ENCODE assay signal across 12 cellular contexts in genomic region chr22:24140357-24140756, GRCh38. TPM values are rescaled to one million over a fixed set of nuclear protein-coding genes. Genes with fewer than 3 reads are reported as not detected.
A peak's percentile ranks its signal among the peaks of the same experiment; 100 is the strongest.
DNase-seq lines count a peak whose midpoint lies in the region; ATAC-seq, FAIRE-seq and TF ChIP-seq lines count a peak whose summit lies in the region.
"Had no signal": no experiment of that assay in that cellular context is flagged by ENCODE, and none has a peak within 500 bp of the region (broad histone marks: within the 10 kb centered on the region; RNA-seq: fewer than 3 reads in every experiment).

No MANE protein-coding gene starts in this region.

- H3K27me3 ChIP-seq in layer of hippocampus (ENCODE audit: control insufficient read depth, insufficient read depth, low read length): no peaks in the 10 kb centered on the region
- H3K27me3 ChIP-seq in tibial artery: no peaks in the 10 kb centered on the region

- POLR2A ChIA-PET in activated CD8-positive, alpha-beta T cell treated with anti-CD3 and anti-CD28 coated beads, Interleukin-2, amount 10 ng/mL, durations not matched to agents 7 days and 5 days (lab: Charles Lee): interaction anchor here (0.8 to 1.9 kb wide), 3 partner anchors 11 to 17 kb away, joined by 3 to 14 read pairs (median 3); no protein-coding TSS in a partner anchor
- POLR2A ChIA-PET in activated CD8-positive, alpha-beta T cell treated with anti-CD3 and anti-CD28 coated beads for 36 hours (lab: Charles Lee): interaction anchor here (1.2 to 2.2 kb wide), 3 partner anchors 13 to 17 kb away, joined by 5 to 10 read pairs (median 5); no protein-coding TSS in a partner anchor

- no peak for ATAC-seq in activated CD8-positive, alpha-beta T cell treated with anti-CD3 and anti-CD28 coated beads, Interleukin-2, amount 10 ng/mL, durations not matched to agents 7 days and 5 days
- ATAC-seq in activated CD8-positive, alpha-beta T cell treated with anti-CD3 and anti-CD28 coated beads for 36 hours: no peak
- ATAC-seq in GM18517 (IDR thresholded peaks at IDR 0.05; ENCODE audit: unreplicated experiment): no peak
- ATAC-seq: activated CD4-positive, CD25-positive, alpha-beta regulatory T cell treated with anti-CD3 and anti-CD28 coated beads, Interleukin-2, amount 50 U/mL, for 24 hours had no signal

- CTCF ChIA-PET in activated CD8-positive, alpha-beta T cell treated with anti-CD3 and anti-CD28 coated beads, Interleukin-2, amount 10 ng/mL, durations not matched to agents 7 days and 5 days (lab: Charles Lee): interaction anchor here (0.9 to 3.4 kb wide), 2 partner anchors 17 to 35 kb away, joined by 3 to 32 read pairs; no protein-coding TSS in a partner anchor
- CTCF ChIA-PET in activated CD8-positive, alpha-beta T cell treated with anti-CD3 and anti-CD28 coated beads for 36 hours (lab: Charles Lee): interaction anchor here (0.7 to 9.5 kb wide), 4 partner anchors 15 to 246 kb away, joined by 3 to 83 read pairs (median 4); partner anchors contain the start of gene MIF

- peaks cover 0 to 7% (median 0%) of the 10 kb centered on the region in 3 donors for H3K36me3 ChIP-seq in tibial artery

- peak overlapping the region; percentile 21 for H3K27ac Mint-ChIP-seq in activated CD8-positive, alpha-beta T cell treated with anti-CD3 and anti-CD28 coated beads, Interleukin-2, amount 10 ng/mL, durations not matched to agents 7 days and 5 days
- H3K27ac Mint-ChIP-seq in activated CD8-positive, alpha-beta T cell treated with anti-CD3 and anti-CD28 coated beads for 36 hours: no peak overlapping the region
- H3K27ac Mint-ChIP-seq: type B pancreatic cell had no signal

- H3K4me3 Mint-ChIP-seq in activated CD8-positive, alpha-beta T cell treated with anti-CD3 and anti-CD28 coated beads, Interleukin-2, amount 10 ng/mL, durations not matched to agents 7 days and 5 days: no peak overlapping the region
- H3K4me3 Mint-ChIP-seq in activated CD8-positive, alpha-beta T cell treated with anti-CD3 and anti-CD28 coated beads for 36 hours: no peak overlapping the region
- H3K4me3 Mint-ChIP-seq: type B pancreatic cell had no signal

- peaks cover 6 to 76% (median 62%) of the 10 kb centered on the region in 4 donors for H3K4me1 ChIP-seq in tibial artery

- no peaks in the 10 kb centered on the region for H3K9me3 Mint-ChIP-seq in activated CD8-positive, alpha-beta T cell treated with anti-CD3 and anti-CD28 coated beads, Interleukin-2, amount 10 ng/mL, durations not matched to agents 7 days and 5 days (ENCODE audit: insufficient read depth)
- no peaks in the 10 kb centered on the region for H3K9me3 Mint-ChIP-seq in activated CD8-positive, alpha-beta T cell treated with anti-CD3 and anti-CD28 coated beads for 36 hours
- H3K9me3 Mint-ChIP-seq: type B pancreatic cell had no signal

- no peaks in the 10 kb centered on the region for H3K27me3 Mint-ChIP-seq in activated CD8-positive, alpha-beta T cell treated with anti-CD3 and anti-CD28 coated beads, Interleukin-2, amount 10 ng/mL, durations not matched to agents 7 days and 5 days (ENCODE audit: low read depth)
- H3K27me3 Mint-ChIP-seq in activated CD8-positive, alpha-beta T cell treated with anti-CD3 and anti-CD28 coated beads for 36 hours: no peaks in the 10 kb centered on the region
- H3K27me3 Mint-ChIP-seq: type B pancreatic cell had no signal

- no peaks in the 10 kb centered on the region for H3K9me3 ChIP-seq in tibial artery
- H3K9me3 ChIP-seq: A549 had no signal

- no peak overlapping the region for H3K4me3 ChIP-seq in tibial artery
- H3K4me3 ChIP-seq: A549 had no signal

- H3K4me1 Mint-ChIP-seq in activated CD8-positive, alpha-beta T cell treated with anti-CD3 and anti-CD28 coated beads, Interleukin-2, amount 10 ng/mL, durations not matched to agents 7 days and 5 days (ENCODE audit: low read depth): peaks cover 66% of the 10 kb centered on the region
- H3K4me1 Mint-ChIP-seq in activated CD8-positive, alpha-beta T cell treated with anti-CD3 and anti-CD28 coated beads for 36 hours (ENCODE audit: low read depth): peaks cover 66% of the 10 kb centered on the region

- peaks cover 56% of the 10 kb centered on the region for H3K36me3 Mint-ChIP-seq in activated CD8-positive, alpha-beta T cell treated with anti-CD3 and anti-CD28 coated beads, Interleukin-2, amount 10 ng/mL, durations not matched to agents 7 days and 5 days (ENCODE audit: low read depth)
- peaks cover 34% of the 10 kb centered on the region for H3K36me3 Mint-ChIP-seq in activated CD8-positive, alpha-beta T cell treated with anti-CD3 and anti-CD28 coated beads for 36 hours (ENCODE audit: low read depth)

- no peak for DNase-seq in activated CD8-positive, alpha-beta T cell treated with anti-CD3 and anti-CD28 coated beads, Interleukin-2, amount 10 ng/mL, durations not matched to agents 7 days and 5 days
- DNase-seq in activated CD8-positive, alpha-beta T cell treated with anti-CD3 and anti-CD28 coated beads for 36 hours: no peak
- peak; percentile 43 for DNase-seq in UCSD-AML1 (lab: John Stamatoyannopoulos, UW; ENCODE audit: unreplicated experiment)
- DNase-seq in tibial artery: peak in 1 of 2 donors; percentile 81
- no peak for DNase-seq in T-helper 1 cell
- DNase-seq in HTR-8/SVneo (ENCODE audit: insufficient read length, low spot score): no peak
- DNase-seq: NCI-H1436 treated with DMSO at 0.1 percent for 48 hours had no signal

- no peak for FAIRE-seq in HTR-8/SVneo (lab: Jason Lieb, UNC)
- FAIRE-seq: A549 had no signal

- H3K27ac ChIP-seq in layer of hippocampus (ENCODE audit: low read depth, low read length) (peak overlapping the region; percentile 95), tibial artery (peak overlapping the region; percentile 83 to 87)
- H3K27ac ChIP-seq: A549 had no signal

- TF ChIP-seq CTCF in activated CD8-positive, alpha-beta T cell treated with anti-CD3 and anti-CD28 coated beads for 36 hours (IDR thresholded peaks at IDR 0.05): no peak
- no peak for TF ChIP-seq CTCF in tibial artery (IDR thresholded peaks at IDR 0.05)

- intact Hi-C loops in activated CD8-positive, alpha-beta T cell treated with anti-CD3 and anti-CD28 coated beads for 36 hours (cut with micrococcal nuclease): no loop called here
- intact Hi-C loops in tibial artery (cut with DNase I; ENCODE audit: low total_unique reads): no loop called here

RNA-seq across cellular contexts. Expression of gene SUSD2, which starts 40.9 kb away (rescaled TPM):
- 1 to 10 TPM; 1.3 to 1.9 TPM for total RNA-seq in activated CD8-positive, alpha-beta T cell treated with anti-CD3 and anti-CD28 coated beads, Interleukin-2, amount 10 ng/mL, durations not matched to agents 7 days and 5 days
- total RNA-seq in activated CD8-positive, alpha-beta T cell treated with anti-CD3 and anti-CD28 coated beads for 36 hours: under 1 TPM; 0.65 to 0.95 TPM
